ENCODE assay signal across 21 cellular contexts in the genomic region with DNA sequence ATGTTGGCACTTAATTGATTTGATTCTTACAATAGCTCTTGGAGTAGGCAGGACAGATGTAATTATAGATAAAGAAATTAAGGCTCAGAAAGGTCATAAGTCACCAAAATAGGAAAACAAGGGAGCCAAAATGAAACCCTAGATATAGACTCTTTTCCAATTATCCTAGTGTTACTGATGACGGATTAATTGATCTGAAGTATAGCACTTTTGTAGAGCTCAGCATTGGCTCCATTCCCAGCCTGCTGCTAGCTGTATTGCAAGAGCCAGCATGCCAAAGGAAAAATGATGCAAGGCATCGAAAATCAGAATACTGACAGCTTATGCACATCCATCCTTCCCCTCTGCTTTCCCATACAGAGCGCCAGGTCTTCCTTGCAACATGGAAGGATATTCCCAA.
DNase-seq lines count a peak whose midpoint lies in the region; ATAC-seq lines count a peak whose summit lies in the region.
"Had no signal": no experiment of that assay in that cellular context is flagged by ENCODE, and none has a peak within 500 bp of the region (broad histone marks: within the 10 kb centered on the region; RNA-seq: fewer than 3 reads in every experiment).

No MANE protein-coding gene starts in this region.

- ATAC-seq in HG03280 (IDR thresholded peaks at IDR 0.05; ENCODE audit: unreplicated experiment): no peak
- ATAC-seq: foreskin keratinocyte, Panc1, pancreas, SK-N-SH treated with all-trans-retinoic acid at 6 μM for 48 hours had no signal

- DNase-seq in DMS 273 (lab: John Stamatoyannopoulos, UW; ENCODE audit: unreplicated experiment) (peak; percentile 36), DMS 273 treated with DMSO at 0.1 percent for 48 hours (lab: John Stamatoyannopoulos, UW) (no peak), NCI-H2171 (lab: John Stamatoyannopoulos, UW) (peak; percentile 74), dedifferentiated amniotic fluid mesenchymal stem cell (ENCODE audit: extremely low spot score) (peak; percentile 81), putamen (ENCODE audit: low spot score) (peak; percentile 40), GDM1 (lab: John Stamatoyannopoulos, UW) (no peak), COR-L47 (lab: John Stamatoyannopoulos, UW) (no peak)
- DNase-seq: activated CD4-positive, alpha-beta T cell treated with anti-CD3 and anti-CD28 coated beads, Interleukin-2, amount 10 ng/mL, durations not matched to agents 24 days and 14 days; activated naive CD4-positive, alpha-beta T cell treated with anti-CD3 and anti-CD28 coated beads for 36 hours; activated T-cell treated with anti-CD3 and anti-CD28 coated beads for 4 hours; CD4-positive, CD25-positive, alpha-beta regulatory T cell; KG1; left ventricle myocardium inferior; NCI-H1417 treated with DMSO at 0.1 percent for 48 hours; NCI-H526 treated with DMSO at 0.1 percent for 48 hours; pancreas; stimulated activated naive B cell treated with anti-CD40 and anti-IgM and Interleukin-4, amounts not matched to agents 10 μg/mL and 1 μg/mL and 100 μg/mL, for 72 hours had no signal

Comparison
In these comparisons a context has a peak if more than half of its experiments do, and no peak if none do; other contexts are left out.
1. DNase-seq: peak in DMS 273 (single experiment), NCI-H2171 (single experiment), dedifferentiated amniotic fluid mesenchymal stem cell (single experiment) and putamen (single experiment); none in DMS 273 treated with DMSO at 0.1 percent for 48 hours (single experiment), GDM1 (single experiment) and COR-L47 (single experiment).